Comparison of ENCODE assay signal across 9 cellular contexts in the genomic region with DNA sequence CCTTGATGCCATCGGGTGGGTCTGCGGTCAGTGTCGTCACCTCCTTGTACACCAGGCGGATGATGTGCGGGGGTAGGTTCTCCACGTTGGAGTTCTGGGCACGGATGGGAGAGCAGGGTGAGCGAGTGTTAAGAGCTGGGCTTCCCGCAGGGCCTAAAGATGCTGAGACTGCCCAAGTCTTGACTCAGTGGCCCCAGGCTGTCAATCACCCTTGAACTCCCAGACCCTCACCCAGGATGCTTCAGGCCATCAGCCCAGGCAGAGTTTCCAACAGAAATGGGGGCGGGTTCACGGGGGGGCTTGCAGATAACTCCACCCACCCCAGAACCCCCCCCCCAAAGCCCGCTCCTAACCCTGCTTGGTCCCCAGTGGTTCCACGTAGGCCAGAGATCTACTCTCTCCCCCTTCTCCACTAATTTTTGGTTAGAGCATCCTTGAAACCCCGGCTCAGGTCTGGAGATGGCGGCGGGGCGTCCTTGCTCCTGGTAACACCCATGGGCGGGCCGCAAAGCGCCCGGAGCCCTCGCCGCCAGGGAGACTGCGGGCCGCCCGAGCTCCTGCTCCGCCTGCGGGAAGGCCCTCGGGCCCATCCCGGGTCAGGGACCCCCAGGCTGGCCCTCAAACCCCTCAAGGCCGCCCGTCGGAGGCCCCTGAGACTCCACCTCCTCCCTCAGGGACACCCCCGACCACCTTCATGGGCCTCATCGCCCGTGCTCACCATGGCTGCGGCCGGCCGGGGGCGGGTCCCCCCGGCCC. TPM values are rescaled to one million over a fixed set of nuclear protein-coding genes. Genes with fewer than 3 reads are reported as not detected.
DNase-seq lines count a peak whose midpoint lies in the region; ATAC-seq and TF ChIP-seq lines count a peak whose summit lies in the region.
"Had no signal": no experiment of that assay in that cellular context is flagged by ENCODE, and none has a peak within 500 bp of the region (broad histone marks: within the 10 kb centered on the region; RNA-seq: fewer than 3 reads in every experiment).

No MANE protein-coding gene starts in this region.

- H3K4me3 Mint-ChIP-seq in activated T-helper 17 cell treated with anti-CD3 and anti-CD28 coated beads, Interleukin-2, amount 50 U/mL, for 72 hours: peak overlapping the region; percentile 97

- H3K4me1 ChIP-seq in A673 (ENCODE audit: insufficient read depth, low read length, poor library complexity, severe bottlenecking) (peaks cover 25% of the 10 kb centered on the region), ovary (ENCODE audit: insufficient read depth) (peaks cover 8% of the 10 kb centered on the region)

- no peaks in the 10 kb centered on the region for H3K27me3 Mint-ChIP-seq in activated T-helper 17 cell treated with anti-CD3 and anti-CD28 coated beads, Interleukin-2, amount 50 U/mL, for 72 hours

- no peaks in the 10 kb centered on the region for H3K9me3 Mint-ChIP-seq in activated T-helper 17 cell treated with anti-CD3 and anti-CD28 coated beads, Interleukin-2, amount 50 U/mL, for 72 hours

- H3K27me3 ChIP-seq in A673 (replicated peaks; ENCODE audit: insufficient read depth, low read depth, low read length, poor library complexity) (no peaks in the 10 kb centered on the region), ovary (no peaks in the 10 kb centered on the region)

- TF ChIP-seq CTCF in A673 (conservative IDR thresholded peaks at IDR 0.05; ENCODE audit: low read depth, low read length) (no peak), fibroblast of villous mesenchyme (IDR thresholded peaks at IDR 0.05; ENCODE audit: insufficient read depth, low read depth, low read length) (no peak), ovary (IDR thresholded peaks at IDR 0.05) (no peak)

- peak overlapping the region; percentile 100 for H3K27ac ChIP-seq in A673 (ENCODE audit: low read depth, low read length, poor library complexity, severe bottlenecking)
- peak overlapping the region; percentile 93 to 98 for H3K27ac ChIP-seq in ovary

- peaks cover 46% of the 10 kb centered on the region for H3K36me3 ChIP-seq in A673 (ENCODE audit: insufficient read depth, low read length, poor library complexity, severe bottlenecking)
- H3K36me3 ChIP-seq in ovary: no peaks in the 10 kb centered on the region

- DNase-seq in A673 (ENCODE audit: low spot score) (no peak), fibroblast of villous mesenchyme (ENCODE audit: low read depth) (peak; percentile 39), ovary (peak in 1 of 5 donors; percentile 50), NCI-H1048 (lab: John Stamatoyannopoulos, UW) (no peak), COLO829 (ENCODE audit: low spot score) (no peak)

- H3K9me3 ChIP-seq in A673 (ENCODE audit: low read depth, low read length, poor library complexity, severe bottlenecking) (no peaks in the 10 kb centered on the region), ovary (no peaks in the 10 kb centered on the region)

- no peak for TF ChIP-seq EP300 in ovary (IDR thresholded peaks at IDR 0.05)

- 3 to 7% (median 6%) methylated on average over 26 to 41 of the region's 41 CpGs for WGBS in ovary, 3 donors

- peaks cover 14% of the 10 kb centered on the region for H3K4me1 Mint-ChIP-seq in activated T-helper 17 cell treated with anti-CD3 and anti-CD28 coated beads, Interleukin-2, amount 50 U/mL, for 72 hours

- H3K27ac Mint-ChIP-seq in activated T-helper 17 cell treated with anti-CD3 and anti-CD28 coated beads, Interleukin-2, amount 50 U/mL, for 72 hours: peak overlapping the region; percentile 98

- intact Hi-C loops in A673 (cut with micrococcal nuclease; ENCODE audit: unreplicated experiment) (loop anchor here (5.0 kb wide), 1 partner anchor 195 kb away; the partner anchor contains the start of gene ZNF524), ovary (cut with DNase I) (no loop called here)

- H3K36me3 Mint-ChIP-seq in activated T-helper 17 cell treated with anti-CD3 and anti-CD28 coated beads, Interleukin-2, amount 50 U/mL, for 72 hours (ENCODE audit: low read depth): peaks cover 62% of the 10 kb centered on the region

- POLR2A ChIA-PET in A673 (lab: Charles Lee; ENCODE audit: low non-redundant PET): interaction anchor here (0.6 to 0.9 kb wide), 4 partner anchors 18 to 223 kb away, joined by 3 to 12 read pairs (median 6); partner anchors contain the start of gene PPP6R1

- TF ChIP-seq POLR2A in ovary (IDR thresholded peaks at IDR 0.05): no peak

- ATAC-seq in GM18517 (IDR thresholded peaks at IDR 0.05; ENCODE audit: unreplicated experiment) (peak; percentile 26), HG03521 (IDR thresholded peaks at IDR 0.05; ENCODE audit: unreplicated experiment) (peak; percentile 25)
- peak; percentile 2 for ATAC-seq in activated T-helper 17 cell treated with anti-CD3 and anti-CD28 coated beads, Interleukin-2, amount 50 U/mL, for 72 hours (replicated peaks)

- CTCF ChIA-PET in A673 (lab: Charles Lee): interaction anchor here (0.6 to 0.7 kb wide), 2 partner anchors 11 to 224 kb away, joined by 3 read pairs; no protein-coding TSS in a partner anchor

- no TSS peak for BruUV-seq in A673 (replicated peaks; lab: Mats Ljungman, UMichigan)

- H3K4me3 ChIP-seq in A673 (ENCODE audit: low read depth, low read length, poor library complexity, severe bottlenecking) (peak overlapping the region; percentile 98), fibroblast of villous mesenchyme (ENCODE audit: low read depth, low read length) (peak overlapping the region; percentile 82), ovary (peak overlapping the region; percentile 98)

RNA-seq across cellular contexts. Expression of gene UBE2S, which starts 0.5 kb away (rescaled TPM):
- total RNA-seq in A673 (2021): 509 and 587 TPM in 2 replicates
- total RNA-seq in activated T-helper 17 cell treated with anti-CD3 and anti-CD28 coated beads, Interleukin-2, amount 50 U/mL, for 72 hours: 100 to 1,000 TPM; 183 to 343 TPM
- total RNA-seq in fibroblast of villous mesenchyme: 108 and 155 TPM in 2 replicates
- 10 to 100 TPM; 10.0 to 30.1 (median 17.9) TPM for total RNA-seq in ovary
- 1 to 10 TPM; 3.2 to 8.2 TPM for polyA plus RNA-seq in ovary

RNA-seq across cellular contexts. Expression of gene RPL28, which starts 21.3 kb away (rescaled TPM):
- total RNA-seq in A673 (2021): 1,355 and 1,380 TPM in 2 replicates
- total RNA-seq in activated T-helper 17 cell treated with anti-CD3 and anti-CD28 coated beads, Interleukin-2, amount 50 U/mL, for 72 hours: 1,000 to 10,000 TPM; 2,155 to 2,438 TPM
- total RNA-seq in fibroblast of villous mesenchyme: 124 and 164 TPM in 2 replicates
- total RNA-seq in ovary: 1,000 to 10,000 TPM in 5 of 7 donors, 100 to 1,000 TPM in 2; 604 to 2,543 (median 2,257) TPM
- polyA plus RNA-seq in ovary: 1,000 to 10,000 TPM in 1 of 2 donors, 100 to 1,000 TPM in 1; 391 to 2,645 TPM

RNA-seq across cellular contexts. Expression of gene TMEM238, which starts 23.0 kb away (rescaled TPM):
- total RNA-seq in A673 (2021) (0.42 and 0.69 TPM in 2 replicates), fibroblast of villous mesenchyme (not detected in 2 replicates), ovary (10 to 100 TPM in 1 of 7 donors, 1 to 10 TPM in 5, under 1 TPM in 1; 0.93 to 31.2 (median 2.5) TPM)
- total RNA-seq in activated T-helper 17 cell treated with anti-CD3 and anti-CD28 coated beads, Interleukin-2, amount 50 U/mL, for 72 hours: 10 to 100 TPM in 1 of 2 donors, 1 to 10 TPM in 1; 7.2 to 11.5 TPM
- polyA plus RNA-seq in ovary: under 1 TPM in 1 of 2 donors, not detected in 1; 0.10 TPM

RNA-seq across cellular contexts. Expression of gene TMEM190, which starts 30.4 kb away (rescaled TPM):
- total RNA-seq in A673 (2021) (not detected in 2 replicates), fibroblast of villous mesenchyme (not detected in 2 replicates), ovary (10 to 100 TPM in 1 of 7 donors, 1 to 10 TPM in 3, under 1 TPM in 1, not detected in 2; 0.72 to 45.1 (median 2.5) TPM)
- not detected for total RNA-seq in activated T-helper 17 cell treated with anti-CD3 and anti-CD28 coated beads, Interleukin-2, amount 50 U/mL, for 72 hours
- polyA plus RNA-seq in ovary: not detected
- total RNA-seq: renal cortical epithelial cell had no signal

RNA-seq across cellular contexts. Expression of gene SHISA7, which starts 36.1 kb away (rescaled TPM):
- total RNA-seq in A673 (2021) (0.21 and 0.26 TPM in 2 replicates), fibroblast of villous mesenchyme (not detected in 2 replicates), ovary (not detected)
- total RNA-seq in activated T-helper 17 cell treated with anti-CD3 and anti-CD28 coated beads, Interleukin-2, amount 50 U/mL, for 72 hours: under 1 TPM in 1 of 2 donors, not detected in 1; 0.11 TPM
- not detected for polyA plus RNA-seq in ovary
- total RNA-seq: renal cortical epithelial cell had no signal
